Comparison of ENCODE assay signal across 11 cellular contexts in genomic region chr7:105298439-105298894, GRCh38.
DNase-seq lines count a peak whose midpoint lies in the region; ATAC-seq, FAIRE-seq and TF ChIP-seq lines count a peak whose summit lies in the region.
"Had no signal": no experiment of that assay in that cellular context is flagged by ENCODE, and none has a peak within 500 bp of the region (broad histone marks: within the 10 kb centered on the region; RNA-seq: fewer than 3 reads in every experiment).

No MANE protein-coding gene starts in this region.

- POLR2A ChIA-PET in K562 (lab: Yijun Ruan, JAX) = interaction anchor here (1.1 kb wide), 1 partner anchor 26 kb away, joined by 3 read pairs; no protein-coding TSS in a partner anchor

- H3K9ac ChIP-seq in K562 (ENCODE audit: insufficient read depth in 1 of 2, low read depth in 2 of 2, low read length in 2 of 2) = peak overlapping the region in 1 of 2 experiments; percentile 38; a peak in 2 of 4 replicates
- H3K9ac ChIP-seq: parathyroid adenoma had no signal

- DNase-seq in K562 (ENCODE audit: extremely low read depth in 1 of 4, low spot score in 3 of 4) = no peak
- DNase-seq in Peyer's patch = no peak
- no peak for DNase-seq in iPS-NIHi11 (ENCODE audit: low spot score)
- DNase-seq in GM12891 (ENCODE audit: insufficient read length, low spot score) = no peak
- DNase-seq in GF-D8 (lab: John Stamatoyannopoulos, UW) = no peak
- DNase-seq: NCI-H226 had no signal

- ATAC-seq in GM18508 (IDR thresholded peaks at IDR 0.05; ENCODE audit: insufficient read depth, unreplicated experiment) (peak; percentile 84), GM21423 (IDR thresholded peaks at IDR 0.05; ENCODE audit: unreplicated experiment) (peak; percentile 91), HG03342 (IDR thresholded peaks at IDR 0.05; ENCODE audit: unreplicated experiment) (peak; percentile 94), K562 (peak; percentile 19; the same call in 2 of the 3 replicates)

- in situ Hi-C loops in K562 (cut with MboI) = no loop called here

- BruUV-seq in K562 (replicated peaks; lab: Mats Ljungman, UMichigan) = no TSS peak

- H2AFZ ChIP-seq in K562 (ENCODE audit: low read depth, low read length) = no peak overlapping the region
- H2AFZ ChIP-seq: parathyroid adenoma had no signal

- no peak for FAIRE-seq in K562 (lab: Jason Lieb, UNC)
- no peak for FAIRE-seq in GM12891 (lab: Jason Lieb, UNC)

- no peak for TF ChIP-seq RAD21 in K562 (CRISPR knock-in tag; conservative IDR thresholded peaks at IDR 0.05 in 1 of 2, IDR thresholded peaks at IDR 0.05 in 1 of 2)

- no peaks in the 10 kb centered on the region for H3K9me1 ChIP-seq in K562 (ENCODE audit: control insufficient read depth, insufficient read depth, low read length)

- H4K20me1 ChIP-seq in K562 (replicated peaks; ENCODE audit: control insufficient read depth, insufficient read depth, low read length) = 0 out of 2 replicates have a peak, but pooled peaks cover 6% of the 10 kb centered on the region

- H3K36me3 ChIP-seq in K562 (ENCODE audit: control insufficient read depth, insufficient read depth, low read length) (no peaks in the 10 kb centered on the region), Peyer's patch (no peaks in the 10 kb centered on the region)
- H3K36me3 ChIP-seq: suprapubic skin had no signal

- WGBS in K562 (ENCODE audit: insufficient coverage, low coverage, missing lambda C conversion rate) = 76% methylated on average over 4 of the region's 4 CpGs

- TF ChIP-seq CTCF in K562 (IDR thresholded peaks at IDR 0.05 in 2 of 3, conservative IDR thresholded peaks at IDR 0.05 in 1 of 3; ENCODE audit: insufficient read depth in 2 of 3, low read depth in 1 of 3, low read length in 3 of 3) (no peak), Peyer's patch (IDR thresholded peaks at IDR 0.05) (no peak)

- CTCF ChIA-PET in K562 (lab: Yijun Ruan, JAX; ENCODE audit: low intra/inter-chr PET ratio) = no interaction called here

- no peaks in the 10 kb centered on the region for H3K9me3 ChIP-seq in K562 (replicated peaks; ENCODE audit: control insufficient read depth, insufficient read depth, low read depth, low read length)
- H3K9me3 ChIP-seq in Peyer's patch = no peaks in the 10 kb centered on the region
- H3K9me3 ChIP-seq: suprapubic skin had no signal

- no peak overlapping the region for H3K4me2 ChIP-seq in K562 (ENCODE audit: insufficient read depth, low read length)

- TF ChIP-seq EP300 in K562 (IDR thresholded peaks at IDR 0.05; ENCODE audit: low read length) = no peak

- H3K4me1 ChIP-seq in K562 (replicated peaks in 1 of 2; ENCODE audit: control insufficient read depth in 2 of 2, insufficient read depth in 2 of 2, low read length in 2 of 2) = peaks cover 0 to 9% of the 10 kb centered on the region in 2 experiments; a peak in 3 of 5 replicates
- no peaks in the 10 kb centered on the region for H3K4me1 ChIP-seq in Peyer's patch
- H3K4me1 ChIP-seq: parathyroid adenoma, suprapubic skin had no signal

- H3K4me3 ChIP-seq in K562 = no peak overlapping the region
- no peak overlapping the region for H3K4me3 ChIP-seq in Peyer's patch
- H3K4me3 ChIP-seq: suprapubic skin had no signal

- intact Hi-C loops in K562 (cut with micrococcal nuclease) = no loop called here

- H3K27me3 ChIP-seq in K562 (ENCODE audit: control insufficient read depth in 2 of 2, insufficient read depth in 2 of 2, low read length in 2 of 2) (no peaks in the 10 kb centered on the region), Peyer's patch (no peaks in the 10 kb centered on the region)
- H3K27me3 ChIP-seq: suprapubic skin had no signal

- H3K27ac ChIP-seq in K562 (ENCODE audit: extremely low read depth, low read depth, low read length) (no peak overlapping the region), Peyer's patch (no peak overlapping the region)
- H3K27ac ChIP-seq: parathyroid adenoma, suprapubic skin had no signal

- H3K79me2 ChIP-seq in K562 (ENCODE audit: control insufficient read depth, insufficient read depth, low read length) = peaks cover 26% of the 10 kb centered on the region; the same call in 2 of the 3 replicates

- TF ChIP-seq POLR2A in K562 (conservative IDR thresholded peaks at IDR 0.05) (no peak), Peyer's patch (IDR thresholded peaks at IDR 0.05) (no peak), GM12891 (IDR thresholded peaks at IDR 0.05; ENCODE audit: low read depth, low read length) (no peak)

TF ChIP-seq in K562, 482 proteins besides CTCF, POLR2A, EP300 and RAD21 (continues in another document):
- TF ChIP-seq NKRF (IDR thresholded peaks at IDR 0.05; ENCODE audit: borderline replicate concordance) = no peak
- TF ChIP-seq TGIF2 (CRISPR knock-in tag; IDR thresholded peaks at IDR 0.05) = no peak
- TF ChIP-seq HDAC2 (IDR thresholded peaks at IDR 0.05) = no peak
- TF ChIP-seq HDAC6 (IDR thresholded peaks at IDR 0.05; ENCODE audit: low read depth, low read length) = no peak
- TF ChIP-seq BACH1 (tag; IDR thresholded peaks at IDR 0.05) = no peak
- TF ChIP-seq NR2C1 (IDR thresholded peaks at IDR 0.05) = no peak
- no peak for TF ChIP-seq NR2C1 (tag; IDR thresholded peaks at IDR 0.05)
- TF ChIP-seq NCOR1 (IDR thresholded peaks at IDR 0.05) = no peak
- no peak for TF ChIP-seq ZSCAN29 (IDR thresholded peaks at IDR 0.05)

TF ChIP-seq in GM12891, 5 proteins besides CTCF, POLR2A, EP300 and RAD21:
- TF ChIP-seq SPI1 (IDR thresholded peaks at IDR 0.05; ENCODE audit: low read depth, low read length) = no peak
- no peak for TF ChIP-seq POLR2AphosphoS5 (IDR thresholded peaks at IDR 0.05; ENCODE audit: low read depth, low read length)
- TF ChIP-seq PAX5 (IDR thresholded peaks at IDR 0.05; ENCODE audit: insufficient read depth, low read length, severe bottlenecking) = no peak
- TF ChIP-seq POU2F2 (IDR thresholded peaks at IDR 0.05; ENCODE audit: low read depth, low read length) = no peak
- TF ChIP-seq TAF1 (IDR thresholded peaks at IDR 0.05; ENCODE audit: low read depth, low read length) = no peak

Comparison
In these comparisons a context has a peak if more than half of its experiments do, and no peak if none do; other contexts are left out.
1. ATAC-seq: peak in every context shown above with its lines; median percentile 94 in HG03342; 91 in GM21423; 84 in GM18508; 19 in K562.